ENCODE assay signal across 16 cellular contexts in the genomic region with DNA sequence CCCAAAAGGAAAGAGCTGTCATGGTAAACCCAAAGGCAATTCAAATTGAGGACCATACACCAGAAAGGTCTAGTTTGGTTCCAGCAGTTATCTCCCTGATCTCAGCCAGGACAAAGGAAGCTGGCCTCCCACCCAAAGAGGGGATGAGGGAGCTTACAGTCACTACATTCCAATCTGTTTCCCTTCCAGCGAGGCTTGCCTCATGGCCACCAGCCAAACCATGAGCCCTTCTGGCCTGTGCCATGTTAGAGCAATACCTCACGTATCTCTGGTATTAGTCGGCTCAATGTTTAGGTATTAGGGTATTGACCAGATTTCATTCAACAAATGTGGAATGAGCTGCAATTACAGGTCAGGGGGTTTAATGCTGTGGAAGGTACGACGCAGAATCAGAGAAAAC. TPM values are rescaled to one million over a fixed set of nuclear protein-coding genes. Genes with fewer than 3 reads are reported as not detected.
DNase-seq lines count a peak whose midpoint lies in the region; ATAC-seq and TF ChIP-seq lines count a peak whose summit lies in the region.
"Had no signal": no experiment of that assay in that cellular context is flagged by ENCODE, and none has a peak within 500 bp of the region (broad histone marks: within the 10 kb centered on the region; RNA-seq: fewer than 3 reads in every experiment).

No MANE protein-coding gene starts in this region.

- no peaks in the 10 kb centered on the region for H3K9me2 ChIP-seq in GM23248 (ENCODE audit: insufficient read depth)

- H2AFZ ChIP-seq in GM23248, result no peak overlapping the region

- no peak overlapping the region for H3K27ac Mint-ChIP-seq in activated naive CD4-positive, alpha-beta T cell treated with anti-CD3 and anti-CD28 coated beads, Interleukin-2, amount 10 ng/mL, durations not matched to agents 7 days and 5 days

- ATAC-seq in GM18867 (IDR thresholded peaks at IDR 0.05; ENCODE audit: unreplicated experiment) (no peak), upper lobe of left lung (ENCODE audit: low FRiP score in 2 of 2) (no peak), GM19455 (IDR thresholded peaks at IDR 0.05; ENCODE audit: unreplicated experiment) (no peak)
- ATAC-seq: esophagus mucosa had no signal

- H3K4me1 ChIP-seq in GM23248 (ENCODE audit: insufficient read depth), result peaks cover 17% of the 10 kb centered on the region
- H3K4me1 ChIP-seq in upper lobe of left lung, result peaks cover 0 to 3% (median 0%) of the 10 kb centered on the region in 4 donors

- no peaks in the 10 kb centered on the region for H3K27me3 Mint-ChIP-seq in activated naive CD4-positive, alpha-beta T cell treated with anti-CD3 and anti-CD28 coated beads, Interleukin-2, amount 10 ng/mL, durations not matched to agents 7 days and 5 days

- peaks cover 3% of the 10 kb centered on the region for H3K4me1 Mint-ChIP-seq in activated naive CD4-positive, alpha-beta T cell treated with anti-CD3 and anti-CD28 coated beads, Interleukin-2, amount 10 ng/mL, durations not matched to agents 7 days and 5 days

- no peaks in the 10 kb centered on the region; the same call in 1 of the 2 replicates for H4K20me1 ChIP-seq in GM23248 (ENCODE audit: insufficient read depth)

- TF ChIP-seq POLR2A in upper lobe of left lung (IDR thresholded peaks at IDR 0.05), result no peak

- in situ Hi-C loops in ACHN (cut with HindIII; ENCODE audit: low pct_ligation_motif_present, low pct_unique_long_range_greater_than_20kb, low sequenced_read_pairs) (no loop called here), GM23248 (cut with MboI) (no loop called here)

- no peaks in the 10 kb centered on the region for H3K9me3 ChIP-seq in GM23248 (ENCODE audit: low read depth)
- no peaks in the 10 kb centered on the region for H3K9me3 ChIP-seq in upper lobe of left lung

- peaks cover 71% of the 10 kb centered on the region for H3K79me2 ChIP-seq in GM23248 (ENCODE audit: insufficient read depth)

- TF ChIP-seq CTCF in upper lobe of left lung (IDR thresholded peaks at IDR 0.05), result no peak

- H3K27ac ChIP-seq in GM23248, result peak overlapping the region; percentile 58
- no peak overlapping the region for H3K27ac ChIP-seq in upper lobe of left lung

- H3K9me3 Mint-ChIP-seq in activated naive CD4-positive, alpha-beta T cell treated with anti-CD3 and anti-CD28 coated beads, Interleukin-2, amount 10 ng/mL, durations not matched to agents 7 days and 5 days, result no peaks in the 10 kb centered on the region

- 0 out of 2 replicates have a peak, but pooled peaks cover 6% of the 10 kb centered on the region for H3F3A ChIP-seq in GM23248 (ENCODE audit: insufficient read depth)

- H3K36me3 Mint-ChIP-seq in activated naive CD4-positive, alpha-beta T cell treated with anti-CD3 and anti-CD28 coated beads, Interleukin-2, amount 10 ng/mL, durations not matched to agents 7 days and 5 days, result peaks cover 39% of the 10 kb centered on the region

- no peak overlapping the region for H3K4me3 Mint-ChIP-seq in activated naive CD4-positive, alpha-beta T cell treated with anti-CD3 and anti-CD28 coated beads, Interleukin-2, amount 10 ng/mL, durations not matched to agents 7 days and 5 days

- CTCF ChIA-PET in activated naive CD4-positive, alpha-beta T cell treated with anti-CD3 and anti-CD28 coated beads, Interleukin-2, amount 10 ng/mL, durations not matched to agents 7 days and 5 days (lab: Charles Lee), result interaction anchor here (1.2 kb wide), 1 partner anchor 9 kb away, joined by 6 read pairs; the partner anchor contains the start of gene NDUFAB1

- peak; percentile 12 for DNase-seq in ACHN
- DNase-seq in GM23248, result peak; percentile 85
- peak; percentile 96 for DNase-seq in astrocyte of the hippocampus (ENCODE audit: low read depth, low spot score)
- peak; percentile 75 for DNase-seq in hepatic stellate cell (ENCODE audit: low spot score)
- no peak for DNase-seq in upper lobe of left lung
- no peak for DNase-seq in activated naive CD4-positive, alpha-beta T cell treated with anti-CD3 and anti-CD28 coated beads, Interleukin-2, amount 10 ng/mL, durations not matched to agents 7 days and 5 days
- DNase-seq: activated CD4-positive, CD25-positive, alpha-beta regulatory T cell treated with anti-CD3 and anti-CD28 coated beads, Interleukin-2, amount 50 U/mL, for 72 hours; activated T-cell treated with anti-CD3 and anti-CD28 coated beads, Interleukin-2, amount 50 U/mL, for 1 hour; C1 segment of cervical spinal cord; DND-41; NCI-H446 treated with DMSO at 0.1 percent for 48 hours; occipital lobe; T-helper 1 cell had no signal

- H3K27me3 ChIP-seq in GM23248 (replicated peaks; ENCODE audit: insufficient read depth), result no peaks in the 10 kb centered on the region
- no peaks in the 10 kb centered on the region for H3K27me3 ChIP-seq in upper lobe of left lung

- no peak overlapping the region for H3K9ac ChIP-seq in GM23248

- H3K4me2 ChIP-seq in GM23248 (ENCODE audit: unreplicated experiment), result peak overlapping the region; percentile 16

- H3K36me3 ChIP-seq in GM23248 (ENCODE audit: low read depth) (peaks cover 20% of the 10 kb centered on the region; the same call in 1 of the 2 replicates), upper lobe of left lung (peaks cover 13 to 87% (median 71%) of the 10 kb centered on the region in 4 donors)

- WGBS in GM23248 (ENCODE audit: low coverage in 1 of 2, low lambda C conversion rate in 2 of 2, missing lambda C conversion rate in 2 of 2), 2 experiments, result 43 to 53% methylated on average over 5 of the region's 5 CpGs
- WGBS in upper lobe of left lung, 2 donors, result 89 to 91% methylated on average over 5 of the region's 5 CpGs

- no peak for TF ChIP-seq EP300 in upper lobe of left lung (IDR thresholded peaks at IDR 0.05)

- H3K4me3 ChIP-seq in GM23248 (no peak overlapping the region), upper lobe of left lung (no peak overlapping the region)

RNA-seq across cellular contexts. Expression of gene NDUFAB1, which starts 8.4 kb away (rescaled TPM):
- total RNA-seq in GM23248 (2014; rRNA removed; shearing (Covaris generic)), result 78.9 and 118 TPM in 2 replicates
- polyA plus RNA-seq in GM23248 (2016; fragmentation: Nextera tagmentation; extraction: Ambion mirVana), result 234 and 235 TPM in 2 replicates
- total RNA-seq in upper lobe of left lung, result 10 to 100 TPM; 21.0 to 69.2 (median 44.3) TPM

RNA-seq across cellular contexts. Expression of gene UBFD1, which starts 30.2 kb away (rescaled TPM):
- 129 and 160 TPM in 2 replicates for total RNA-seq in GM23248 (2014; rRNA removed; shearing (Covaris generic))
- polyA plus RNA-seq in GM23248 (2016; fragmentation: Nextera tagmentation; extraction: Ambion mirVana), result 47.7 and 50.2 TPM in 2 replicates
- total RNA-seq in upper lobe of left lung, result 100 to 1,000 TPM in 1 of 6 donors, 10 to 100 TPM in 5; 30.2 to 145 (median 62.8) TPM

RNA-seq across cellular contexts. Expression of gene EARS2, which starts 30.6 kb away (rescaled TPM):
- 23.4 and 27.1 TPM in 2 replicates for total RNA-seq in GM23248 (2014; rRNA removed; shearing (Covaris generic))
- 15.3 and 15.6 TPM in 2 replicates for polyA plus RNA-seq in GM23248 (2016; fragmentation: Nextera tagmentation; extraction: Ambion mirVana)
- total RNA-seq in upper lobe of left lung, result 10 to 100 TPM; 11.5 to 38.8 (median 15.9) TPM

RNA-seq across cellular contexts. Expression of gene PALB2, which starts 53.4 kb away (rescaled TPM):
- total RNA-seq in GM23248 (2014; rRNA removed; shearing (Covaris generic)), result 5.4 and 15.3 TPM in 2 replicates
- polyA plus RNA-seq in GM23248 (2016; fragmentation: Nextera tagmentation; extraction: Ambion mirVana), result 7.8 and 8.5 TPM in 2 replicates
- total RNA-seq in upper lobe of left lung, result 10 to 100 TPM in 5 of 6 donors, 1 to 10 TPM in 1; 6.4 to 32.5 (median 11.6) TPM

RNA-seq across cellular contexts. Expression of gene DCTN5, which starts 53.5 kb away (rescaled TPM):
- 38.2 and 41.9 TPM in 2 replicates for total RNA-seq in GM23248 (2014; rRNA removed; shearing (Covaris generic))
- 47.6 and 49.7 TPM in 2 replicates for polyA plus RNA-seq in GM23248 (2016; fragmentation: Nextera tagmentation; extraction: Ambion mirVana)
- 10 to 100 TPM; 19.8 to 48.6 (median 35.4) TPM for total RNA-seq in upper lobe of left lung

Comparison
In these comparisons a context has a peak if more than half of its experiments do, and no peak if none do; other contexts are left out.
1. DNase-seq: peak in ACHN (single experiment), GM23248 (single experiment), astrocyte of the hippocampus (single experiment) and hepatic stellate cell (single experiment); none in upper lobe of left lung (0 of 2) and activated naive CD4-positive, alpha-beta T cell treated with anti-CD3 and anti-CD28 coated beads, Interleukin-2, amount 10 ng/mL, durations not matched to agents 7 days and 5 days (single experiment).